2 cellular contexts compared by ENCODE assay signal in the genomic region with DNA sequence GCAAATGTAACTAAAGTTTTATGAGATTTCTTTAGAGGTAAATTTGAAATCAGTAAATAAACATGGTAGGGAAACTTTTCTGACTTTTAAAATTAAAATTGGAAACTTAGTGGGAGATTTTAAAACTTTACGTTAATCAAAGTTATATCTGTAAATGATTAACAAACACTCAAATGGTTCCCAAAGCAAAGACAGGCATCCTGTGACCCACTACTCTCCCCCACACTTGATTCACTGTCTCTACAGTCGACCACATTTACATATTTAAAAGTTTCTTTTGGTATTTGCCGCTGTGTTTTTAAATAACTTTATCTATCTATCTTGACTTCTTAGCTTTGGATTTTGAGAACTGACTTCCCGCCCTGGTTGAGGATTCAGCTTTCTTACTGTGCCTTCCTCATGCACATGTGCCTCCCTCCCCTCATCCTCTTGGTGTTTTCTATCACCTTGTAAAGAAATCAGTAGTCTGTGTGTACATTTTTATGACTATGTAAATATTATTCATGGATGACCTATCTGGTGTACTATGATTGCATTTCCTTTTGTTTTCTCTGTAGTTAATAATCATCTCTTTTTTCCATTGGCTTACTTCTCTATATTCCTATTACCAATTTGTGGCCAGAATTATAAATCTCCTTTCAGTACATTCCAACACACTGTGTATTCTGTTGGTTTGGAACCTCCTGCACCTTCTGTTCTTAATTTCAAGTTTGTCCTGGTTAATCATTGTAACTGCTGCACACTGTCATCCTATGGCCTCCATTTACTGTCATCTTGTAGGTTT.
TF ChIP-seq lines count a peak whose summit lies in the region.

No MANE protein-coding gene starts in this region.

TF ChIP-seq in IMR-90, 13 proteins besides CTCF, POLR2A, EP300 and RAD21:
- TF ChIP-seq MAFK (IDR thresholded peaks at IDR 0.05; ENCODE audit: low read depth, low read length) (no peak), RFX5 (IDR thresholded peaks at IDR 0.05; ENCODE audit: low read depth, low read length) (no peak), FOS (IDR thresholded peaks at IDR 0.05; ENCODE audit: low read depth, low read length) (no peak), NFE2L2 (IDR thresholded peaks at IDR 0.05; ENCODE audit: low read depth, low read length) (no peak)

TF ChIP-seq in HepG2, 621 proteins besides CTCF, POLR2A, EP300 and RAD21 (continues in another document):
- TF ChIP-seq HDAC2 (CRISPR knock-in tag; IDR thresholded peaks at IDR 0.05), result 0 out of 2 replicates have a peak, but pooled peaks have one; percentile 21
- TF ChIP-seq SOX13 (IDR thresholded peaks at IDR 0.05), result no peak
- peak in 1 of 2 experiments; percentile 67; a peak in 2 of 4 replicates for TF ChIP-seq SOX13 (CRISPR knock-in tag; conservative IDR thresholded peaks at IDR 0.05 in 1 of 2, IDR thresholded peaks at IDR 0.05 in 1 of 2)
- TF ChIP-seq ZKSCAN8 (CRISPR knock-in tag; IDR thresholded peaks at IDR 0.05; ENCODE audit: borderline replicate concordance), result no peak; the same call in 1 of the 2 replicates
- TF ChIP-seq HMG20A (CRISPR knock-in tag; IDR thresholded peaks at IDR 0.05; ENCODE audit: borderline replicate concordance), result peak; percentile 32; the same call in 1 of the 2 replicates
- TF ChIP-seq SETDB1 (CRISPR knock-in tag; IDR thresholded peaks at IDR 0.05; ENCODE audit: borderline replicate concordance), result no peak
- TF ChIP-seq CREB1 (IDR thresholded peaks at IDR 0.05), result no peak
- TF ChIP-seq CREB1 (CRISPR knock-in tag; IDR thresholded peaks at IDR 0.05), result peak; percentile 45; the same call in 1 of the 2 replicates
- peak; percentile 80 for TF ChIP-seq SAP130 (CRISPR knock-in tag; IDR thresholded peaks at IDR 0.05; ENCODE audit: low read depth)
- TF ChIP-seq ZNF569 (CRISPR knock-in tag; IDR thresholded peaks at IDR 0.05; ENCODE audit: borderline replicate concordance), result 0 out of 2 replicates have a peak, but pooled peaks have one; percentile 38
- TF ChIP-seq, protein P1, sequence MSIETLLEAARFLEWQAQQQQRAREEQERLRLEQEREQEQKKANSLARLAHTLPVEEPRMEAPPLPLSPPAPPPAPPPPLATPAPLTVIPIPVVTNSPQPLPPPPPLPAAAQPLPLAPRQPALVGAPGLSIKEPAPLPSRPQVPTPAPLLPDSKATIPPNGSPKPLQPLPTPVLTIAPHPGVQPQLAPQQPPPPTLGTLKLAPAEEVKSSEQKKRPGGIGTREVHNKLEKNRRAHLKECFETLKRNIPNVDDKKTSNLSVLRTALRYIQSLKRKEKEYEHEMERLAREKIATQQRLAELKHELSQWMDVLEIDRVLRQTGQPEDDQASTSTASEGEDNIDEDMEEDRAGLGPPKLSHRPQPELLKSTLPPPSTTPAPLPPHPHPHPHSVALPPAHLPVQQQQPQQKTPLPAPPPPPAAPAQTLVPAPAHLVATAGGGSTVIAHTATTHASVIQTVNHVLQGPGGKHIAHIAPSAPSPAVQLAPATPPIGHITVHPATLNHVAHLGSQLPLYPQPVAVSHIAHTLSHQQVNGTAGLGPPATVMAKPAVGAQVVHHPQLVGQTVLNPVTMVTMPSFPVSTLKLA (IDR thresholded peaks at IDR 0.05), result 0 out of 2 replicates have a peak, but pooled peaks have one; percentile 29
- TF ChIP-seq BCL6 (CRISPR knock-in tag; IDR thresholded peaks at IDR 0.05), result peak; percentile 33; the same call in 1 of the 2 replicates
- TF ChIP-seq ISL2 (CRISPR knock-in tag; IDR thresholded peaks at IDR 0.05), result no peak
- no peak for TF ChIP-seq AHR (CRISPR knock-in tag; IDR thresholded peaks at IDR 0.05)
- TF ChIP-seq, protein P2, sequence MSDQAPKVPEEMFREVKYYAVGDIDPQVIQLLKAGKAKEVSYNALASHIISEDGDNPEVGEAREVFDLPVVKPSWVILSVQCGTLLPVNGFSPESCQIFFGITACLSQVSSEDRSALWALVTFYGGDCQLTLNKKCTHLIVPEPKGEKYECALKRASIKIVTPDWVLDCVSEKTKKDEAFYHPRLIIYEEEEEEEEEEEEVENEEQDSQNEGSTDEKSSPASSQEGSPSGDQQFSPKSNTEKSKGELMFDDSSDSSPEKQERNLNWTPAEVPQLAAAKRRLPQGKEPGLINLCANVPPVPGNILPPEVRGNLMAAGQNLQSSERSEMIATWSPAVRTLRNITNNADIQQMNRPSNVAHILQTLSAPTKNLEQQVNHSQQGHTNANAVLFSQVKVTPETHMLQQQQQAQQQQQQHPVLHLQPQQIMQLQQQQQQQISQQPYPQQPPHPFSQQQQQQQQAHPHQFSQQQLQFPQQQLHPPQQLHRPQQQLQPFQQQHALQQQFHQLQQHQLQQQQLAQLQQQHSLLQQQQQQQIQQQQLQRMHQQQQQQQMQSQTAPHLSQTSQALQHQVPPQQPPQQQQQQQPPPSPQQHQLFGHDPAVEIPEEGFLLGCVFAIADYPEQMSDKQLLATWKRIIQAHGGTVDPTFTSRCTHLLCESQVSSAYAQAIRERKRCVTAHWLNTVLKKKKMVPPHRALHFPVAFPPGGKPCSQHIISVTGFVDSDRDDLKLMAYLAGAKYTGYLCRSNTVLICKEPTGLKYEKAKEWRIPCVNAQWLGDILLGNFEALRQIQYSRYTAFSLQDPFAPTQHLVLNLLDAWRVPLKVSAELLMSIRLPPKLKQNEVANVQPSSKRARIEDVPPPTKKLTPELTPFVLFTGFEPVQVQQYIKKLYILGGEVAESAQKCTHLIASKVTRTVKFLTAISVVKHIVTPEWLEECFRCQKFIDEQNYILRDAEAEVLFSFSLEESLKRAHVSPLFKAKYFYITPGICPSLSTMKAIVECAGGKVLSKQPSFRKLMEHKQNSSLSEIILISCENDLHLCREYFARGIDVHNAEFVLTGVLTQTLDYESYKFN (CRISPR knock-in tag; conservative IDR thresholded peaks at IDR 0.05), result peak; percentile 83
- TF ChIP-seq RAD51 (IDR thresholded peaks at IDR 0.05; ENCODE audit: borderline replicate concordance), result no peak
- peak; percentile 66 for TF ChIP-seq GATAD2A (CRISPR knock-in tag; IDR thresholded peaks at IDR 0.05)
- peak; percentile 50; the same call in 1 of the 2 replicates for TF ChIP-seq GFI1 (CRISPR knock-in tag; IDR thresholded peaks at IDR 0.05; ENCODE audit: borderline replicate concordance)
- no peak for TF ChIP-seq FOXP1 (IDR thresholded peaks at IDR 0.05)
- TF ChIP-seq FOXP1 (CRISPR knock-in tag; IDR thresholded peaks at IDR 0.05), result peak; percentile 80
- TF ChIP-seq, protein P3, sequence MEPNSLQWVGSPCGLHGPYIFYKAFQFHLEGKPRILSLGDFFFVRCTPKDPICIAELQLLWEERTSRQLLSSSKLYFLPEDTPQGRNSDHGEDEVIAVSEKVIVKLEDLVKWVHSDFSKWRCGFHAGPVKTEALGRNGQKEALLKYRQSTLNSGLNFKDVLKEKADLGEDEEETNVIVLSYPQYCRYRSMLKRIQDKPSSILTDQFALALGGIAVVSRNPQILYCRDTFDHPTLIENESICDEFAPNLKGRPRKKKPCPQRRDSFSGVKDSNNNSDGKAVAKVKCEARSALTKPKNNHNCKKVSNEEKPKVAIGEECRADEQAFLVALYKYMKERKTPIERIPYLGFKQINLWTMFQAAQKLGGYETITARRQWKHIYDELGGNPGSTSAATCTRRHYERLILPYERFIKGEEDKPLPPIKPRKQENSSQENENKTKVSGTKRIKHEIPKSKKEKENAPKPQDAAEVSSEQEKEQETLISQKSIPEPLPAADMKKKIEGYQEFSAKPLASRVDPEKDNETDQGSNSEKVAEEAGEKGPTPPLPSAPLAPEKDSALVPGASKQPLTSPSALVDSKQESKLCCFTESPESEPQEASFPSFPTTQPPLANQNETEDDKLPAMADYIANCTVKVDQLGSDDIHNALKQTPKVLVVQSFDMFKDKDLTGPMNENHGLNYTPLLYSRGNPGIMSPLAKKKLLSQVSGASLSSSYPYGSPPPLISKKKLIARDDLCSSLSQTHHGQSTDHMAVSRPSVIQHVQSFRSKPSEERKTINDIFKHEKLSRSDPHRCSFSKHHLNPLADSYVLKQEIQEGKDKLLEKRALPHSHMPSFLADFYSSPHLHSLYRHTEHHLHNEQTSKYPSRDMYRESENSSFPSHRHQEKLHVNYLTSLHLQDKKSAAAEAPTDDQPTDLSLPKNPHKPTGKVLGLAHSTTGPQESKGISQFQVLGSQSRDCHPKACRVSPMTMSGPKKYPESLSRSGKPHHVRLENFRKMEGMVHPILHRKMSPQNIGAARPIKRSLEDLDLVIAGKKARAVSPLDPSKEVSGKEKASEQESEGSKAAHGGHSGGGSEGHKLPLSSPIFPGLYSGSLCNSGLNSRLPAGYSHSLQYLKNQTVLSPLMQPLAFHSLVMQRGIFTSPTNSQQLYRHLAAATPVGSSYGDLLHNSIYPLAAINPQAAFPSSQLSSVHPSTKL (CRISPR knock-in tag; IDR thresholded peaks at IDR 0.05), result peak; percentile 67
- 0 out of 2 replicates have a peak, but pooled peaks have one; percentile 25 for TF ChIP-seq HNF4A (CRISPR knock-in tag; IDR thresholded peaks at IDR 0.05)
- peak; percentile 60; the same call in 1 of the 2 replicates for TF ChIP-seq KDM6A (CRISPR knock-in tag; IDR thresholded peaks at IDR 0.05; ENCODE audit: low read depth)
- peak; percentile 67 for TF ChIP-seq ZNF317 (CRISPR knock-in tag; IDR thresholded peaks at IDR 0.05)
- TF ChIP-seq MIER3 (CRISPR knock-in tag; IDR thresholded peaks at IDR 0.05; ENCODE audit: borderline replicate concordance), result 0 out of 2 replicates have a peak, but pooled peaks have one; percentile 41
- TF ChIP-seq SP4 (CRISPR knock-in tag; IDR thresholded peaks at IDR 0.05), result no peak
- TF ChIP-seq TARDBP (CRISPR knock-in tag; IDR thresholded peaks at IDR 0.05), result 0 out of 2 replicates have a peak, but pooled peaks have one; percentile 19
- 0 out of 2 replicates have a peak, but pooled peaks have one; percentile 18 for TF ChIP-seq JUNB (CRISPR knock-in tag; IDR thresholded peaks at IDR 0.05; ENCODE audit: borderline replicate concordance)
- TF ChIP-seq NR2F6 (IDR thresholded peaks at IDR 0.05), result peak; percentile 44; the same call in 1 of the 2 replicates
- no peak for TF ChIP-seq NR2F6 (CRISPR knock-in tag; IDR thresholded peaks at IDR 0.05)
- no peak for TF ChIP-seq HCFC1 (IDR thresholded peaks at IDR 0.05; ENCODE audit: low read depth, low read length)
- peak; percentile 66; the same call in 1 of the 2 replicates for TF ChIP-seq TBX3 (IDR thresholded peaks at IDR 0.05; ENCODE audit: borderline replicate concordance)
- TF ChIP-seq ZC3H13 (CRISPR knock-in tag; IDR thresholded peaks at IDR 0.05), result no peak
- no peak for TF ChIP-seq AGO1 (IDR thresholded peaks at IDR 0.05; ENCODE audit: low read depth, low read length, poor library complexity, severe bottlenecking)
- TF ChIP-seq, protein P4, sequence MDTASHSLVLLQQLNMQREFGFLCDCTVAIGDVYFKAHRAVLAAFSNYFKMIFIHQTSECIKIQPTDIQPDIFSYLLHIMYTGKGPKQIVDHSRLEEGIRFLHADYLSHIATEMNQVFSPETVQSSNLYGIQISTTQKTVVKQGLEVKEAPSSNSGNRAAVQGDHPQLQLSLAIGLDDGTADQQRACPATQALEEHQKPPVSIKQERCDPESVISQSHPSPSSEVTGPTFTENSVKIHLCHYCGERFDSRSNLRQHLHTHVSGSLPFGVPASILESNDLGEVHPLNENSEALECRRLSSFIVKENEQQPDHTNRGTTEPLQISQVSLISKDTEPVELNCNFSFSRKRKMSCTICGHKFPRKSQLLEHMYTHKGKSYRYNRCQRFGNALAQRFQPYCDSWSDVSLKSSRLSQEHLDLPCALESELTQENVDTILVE (CRISPR knock-in tag; IDR thresholded peaks at IDR 0.05), result 0 out of 2 replicates have a peak, but pooled peaks have one; percentile 16
- 0 out of 2 replicates have a peak, but pooled peaks have one; percentile 43 for TF ChIP-seq PPARG (CRISPR knock-in tag; conservative IDR thresholded peaks at IDR 0.05)
- TF ChIP-seq FOSL2 (CRISPR knock-in tag; IDR thresholded peaks at IDR 0.05), result peak; percentile 24; the same call in 1 of the 2 replicates
- TF ChIP-seq RARA (CRISPR knock-in tag; IDR thresholded peaks at IDR 0.05), result peak; percentile 55
- no peak for TF ChIP-seq MBNL3 (CRISPR knock-in tag; conservative IDR thresholded peaks at IDR 0.05)
- TF ChIP-seq, protein P5, sequence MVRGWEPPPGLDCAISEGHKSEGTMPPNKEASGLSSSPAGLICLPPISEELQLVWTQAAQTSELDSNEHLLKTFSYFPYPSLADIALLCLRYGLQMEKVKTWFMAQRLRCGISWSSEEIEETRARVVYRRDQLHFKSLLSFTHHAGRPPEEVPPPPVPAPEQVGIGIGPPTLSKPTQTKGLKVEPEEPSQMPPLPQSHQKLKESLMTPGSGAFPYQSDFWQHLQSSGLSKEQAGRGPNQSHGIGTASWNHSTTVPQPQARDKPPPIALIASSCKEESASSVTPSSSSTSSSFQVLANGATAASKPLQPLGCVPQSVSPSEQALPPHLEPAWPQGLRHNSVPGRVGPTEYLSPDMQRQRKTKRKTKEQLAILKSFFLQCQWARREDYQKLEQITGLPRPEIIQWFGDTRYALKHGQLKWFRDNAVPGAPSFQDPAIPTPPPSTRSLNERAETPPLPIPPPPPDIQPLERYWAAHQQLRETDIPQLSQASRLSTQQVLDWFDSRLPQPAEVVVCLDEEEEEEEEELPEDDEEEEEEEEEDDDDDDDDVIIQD (CRISPR knock-in tag; IDR thresholded peaks at IDR 0.05; ENCODE audit: low read depth), result peak; percentile 62; the same call in 1 of the 2 replicates
- TF ChIP-seq FOXA3 (CRISPR knock-in tag; IDR thresholded peaks at IDR 0.05), result peak; percentile 85
- peak; percentile 63 for TF ChIP-seq ASH2L (IDR thresholded peaks at IDR 0.05; ENCODE audit: insufficient read length, low read depth, low read length)
- TF ChIP-seq ZNF335 (CRISPR knock-in tag; IDR thresholded peaks at IDR 0.05), result 0 out of 2 replicates have a peak, but pooled peaks have one; percentile 23
- TF ChIP-seq, protein P6, sequence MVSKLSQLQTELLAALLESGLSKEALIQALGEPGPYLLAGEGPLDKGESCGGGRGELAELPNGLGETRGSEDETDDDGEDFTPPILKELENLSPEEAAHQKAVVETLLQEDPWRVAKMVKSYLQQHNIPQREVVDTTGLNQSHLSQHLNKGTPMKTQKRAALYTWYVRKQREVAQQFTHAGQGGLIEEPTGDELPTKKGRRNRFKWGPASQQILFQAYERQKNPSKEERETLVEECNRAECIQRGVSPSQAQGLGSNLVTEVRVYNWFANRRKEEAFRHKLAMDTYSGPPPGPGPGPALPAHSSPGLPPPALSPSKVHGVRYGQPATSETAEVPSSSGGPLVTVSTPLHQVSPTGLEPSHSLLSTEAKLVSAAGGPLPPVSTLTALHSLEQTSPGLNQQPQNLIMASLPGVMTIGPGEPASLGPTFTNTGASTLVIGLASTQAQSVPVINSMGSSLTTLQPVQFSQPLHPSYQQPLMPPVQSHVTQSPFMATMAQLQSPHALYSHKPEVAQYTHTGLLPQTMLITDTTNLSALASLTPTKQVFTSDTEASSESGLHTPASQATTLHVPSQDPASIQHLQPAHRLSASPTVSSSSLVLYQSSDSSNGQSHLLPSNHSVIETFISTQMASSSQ (IDR thresholded peaks at IDR 0.05; ENCODE audit: low read depth), result peak; percentile 78
- TF ChIP-seq, protein P6 (CRISPR knock-in tag; IDR thresholded peaks at IDR 0.05; ENCODE audit: borderline replicate concordance), result peak; percentile 35; the same call in 1 of the 2 replicates
- peak; percentile 69 for TF ChIP-seq ELF3 (CRISPR knock-in tag; IDR thresholded peaks at IDR 0.05)
